In the genomic region with DNA sequence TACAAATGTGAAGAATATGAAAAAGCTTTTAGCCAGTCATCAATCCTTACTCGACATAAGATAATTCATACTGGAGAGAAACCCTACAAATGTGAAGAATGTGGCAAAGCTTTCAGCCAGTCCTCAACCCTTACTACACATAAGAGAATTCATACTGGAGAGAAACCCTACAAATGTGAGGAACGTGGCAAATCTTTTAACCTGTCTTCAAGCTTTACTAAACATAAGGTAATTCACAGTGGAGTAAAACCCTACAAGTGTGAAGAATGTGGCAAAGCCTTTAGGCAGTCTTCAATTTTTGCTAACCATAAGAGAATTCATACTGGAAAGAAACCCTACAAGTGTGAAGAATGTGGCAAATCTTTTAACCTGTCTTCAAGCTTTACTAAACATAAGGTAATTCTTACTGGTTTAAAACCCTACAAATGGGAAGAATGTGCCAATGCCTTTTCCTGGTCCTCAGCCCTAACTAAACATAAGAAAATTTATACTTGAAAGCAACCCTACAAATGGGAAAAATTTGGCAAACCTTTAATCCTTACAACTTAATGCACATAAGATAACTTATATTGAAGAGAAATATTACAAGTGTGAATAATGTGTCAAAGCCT, we compare ENCODE assay signal across 27 cellular contexts.
"Had no signal": no experiment of that assay in that cellular context is flagged by ENCODE, and none has a peak within 500 bp of the region (broad histone marks: within the 10 kb centered on the region; RNA-seq: fewer than 3 reads in every experiment).

No MANE protein-coding gene starts in this region.

- H3K4me3 ChIP-seq: esophagus muscularis mucosa, gastroesophageal sphincter, heart left ventricle, hepatocyte, left lung, mucosa of descending colon, neural progenitor cell, right lobe of liver, stomach, testis, tibial nerve, upper lobe of left lung had no signal

- H3K4me1 ChIP-seq: esophagus muscularis mucosa, gastroesophageal sphincter, heart left ventricle, left lung, neural progenitor cell, parathyroid adenoma, right lobe of liver, stomach, testis, tibial nerve, upper lobe of left lung had no signal

- H3K27ac ChIP-seq: esophagus muscularis mucosa, gastroesophageal sphincter, heart left ventricle, hepatocyte, left lung, neural progenitor cell, parathyroid adenoma, right lobe of liver, stomach, testis, tibial nerve, upper lobe of left lung had no signal

- H3K9me3 ChIP-seq: testis had no signal

- H3K9ac ChIP-seq: neural progenitor cell, parathyroid adenoma had no signal

- H3K36me3 ChIP-seq: esophagus muscularis mucosa, gastroesophageal sphincter, heart left ventricle, left lung, neural progenitor cell, right lobe of liver, stomach, tibial nerve, upper lobe of left lung had no signal

- FAIRE-seq: colon, endothelial cell of umbilical vein, urothelium cell line had no signal

- ATAC-seq: gastroesophageal sphincter; heart left ventricle; left cardiac atrium; left lung; mucosa of descending colon; naive thymus-derived CD4-positive, alpha-beta T cell; right lobe of liver had no signal

- H3K79me2 ChIP-seq: hepatocyte, parathyroid adenoma had no signal

- DNase-seq: effector CD8-positive, alpha-beta T cell; foreskin fibroblast; heart left ventricle; left cardiac atrium; left lung; mesenchymal stem cell; mucosa of descending colon; naive thymus-derived CD4-positive, alpha-beta T cell; right lobe of liver; small intestine; stimulated activated CD4-positive, alpha-beta T cell treated with anti-CD3 and anti-CD28 coated beads, Interleukin-15, amount 100 ng/mL, for 24 hours; stimulated activated CD4-positive, alpha-beta T cell treated with anti-CD3 and anti-CD28 coated beads, Interleukin-2, amount 100 ng/mL, for 48 hours; stimulated activated CD8-positive, alpha-beta memory T cell treated with anti-CD3 and anti-CD28 coated beads, Interleukin-4, amount 100 ng/mL, for 48 hours; stimulated activated naive CD4-positive, alpha-beta T cell; stomach; substantia nigra; testis; upper lobe of left lung had no signal

- H2AFZ ChIP-seq: hepatocyte, neural progenitor cell, parathyroid adenoma had no signal

- H3K27me3 ChIP-seq: esophagus muscularis mucosa, gastroesophageal sphincter, heart left ventricle, hepatocyte, left lung, neural progenitor cell, right lobe of liver, stomach, testis, tibial nerve, upper lobe of left lung had no signal

- H3K4me2 ChIP-seq: hepatocyte, neural progenitor cell had no signal
